Comparison of ENCODE assay signal across 8 cellular contexts in the genomic region with DNA sequence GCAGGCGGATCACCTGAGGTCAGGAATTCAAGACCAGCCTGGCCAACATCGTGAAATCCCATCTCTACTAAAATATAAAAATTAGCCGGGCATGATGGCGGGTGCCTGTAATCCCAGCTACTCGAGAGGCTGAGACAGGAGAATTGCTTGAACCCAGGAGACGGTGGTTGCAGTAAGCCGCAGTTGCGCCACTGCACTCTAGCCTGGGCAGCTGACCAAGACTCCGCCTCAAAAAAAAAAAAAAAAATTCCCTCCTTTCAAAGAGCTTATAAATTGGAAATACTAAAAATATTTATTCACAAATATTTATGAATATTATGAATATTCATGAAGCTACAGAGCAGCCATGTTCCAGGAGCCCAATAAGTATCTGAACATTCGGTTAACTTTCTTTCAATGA. TPM values are rescaled to one million over a fixed set of nuclear protein-coding genes. Genes with fewer than 3 reads are reported as not detected.
DNase-seq lines count a peak whose midpoint lies in the region; ATAC-seq, FAIRE-seq and TF ChIP-seq lines count a peak whose summit lies in the region.
"Not testable (repeated sequence)": the region's sequence is repeated elsewhere in the genome, so short reads cannot be mapped to it uniquely, and the experiment has no call there.

No MANE protein-coding gene starts in this region.

- not testable (repeated sequence) for FAIRE-seq in H1 (lab: Jason Lieb, UNC)

- not testable (repeated sequence) for DNase-seq in CD4-positive, CD25-positive, alpha-beta regulatory T cell; OCI-LY7 (ENCODE audit: low spot score); activated CD8-positive, alpha-beta memory T cell treated with anti-CD3 and anti-CD28 coated beads, Interleukin-2, amount 10 ng/mL, durations not matched to agents 7 days and 5 days; adipocyte (ENCODE audit: low read depth); H1 (ENCODE audit: low read depth in 1 of 2, low spot score in 2 of 2); left lobe of liver (ENCODE audit: low spot score); neural crest cell (ENCODE audit: low read depth, low spot score)

- peaks cover 45% of the 10 kb centered on the region for H3K36me3 Mint-ChIP-seq in CD4-positive, CD25-positive, alpha-beta regulatory T cell
- peaks cover 63% of the 10 kb centered on the region for H3K36me3 Mint-ChIP-seq in activated CD8-positive, alpha-beta memory T cell treated with anti-CD3 and anti-CD28 coated beads, Interleukin-2, amount 10 ng/mL, durations not matched to agents 7 days and 5 days
- H3K36me3 Mint-ChIP-seq in neural crest cell (ENCODE audit: low read depth): peaks cover 12% of the 10 kb centered on the region

- not testable (repeated sequence) for H3K56ac ChIP-seq in H1 (replicated peaks; ENCODE audit: insufficient read length, low read depth, low read length)

- H2BK15ac ChIP-seq in H1 (ENCODE audit: low read length): not testable (repeated sequence)

- not testable (repeated sequence) for H2BK5ac ChIP-seq in H1 (ENCODE audit: low read depth, low read length)

- peak overlapping the region; percentile 43 to 89 (median 68) for H3K4me3 Mint-ChIP-seq in CD4-positive, CD25-positive, alpha-beta regulatory T cell
- peak overlapping the region; percentile 71 for H3K4me3 Mint-ChIP-seq in activated CD8-positive, alpha-beta memory T cell treated with anti-CD3 and anti-CD28 coated beads, Interleukin-2, amount 10 ng/mL, durations not matched to agents 7 days and 5 days
- peak overlapping the region; percentile 38 for H3K4me3 Mint-ChIP-seq in neural crest cell

- H4K8ac ChIP-seq in H1 (ENCODE audit: extremely low read depth, insufficient read depth, low read length): not testable (repeated sequence)

- POLR2A ChIA-PET in OCI-LY7 (lab: Charles Lee) (interaction anchor here (0.6 to 4.7 kb wide), 5 partner anchors 9 to 1787 kb away, joined by 3 to 20 read pairs (median 4); a partner anchor contains a TSS), H1 (lab: Charles Lee; ENCODE audit: partially characterized antibody) (interaction anchor here (1.0 to 11.9 kb wide), 4 partner anchors 6 to 49 kb away, joined by 3 to 162 read pairs (median 7); a partner anchor contains a TSS)

- peak overlapping the region; percentile 7 to 94 (median 93) for H3K27ac Mint-ChIP-seq in CD4-positive, CD25-positive, alpha-beta regulatory T cell
- peak overlapping the region; percentile 86 for H3K27ac Mint-ChIP-seq in activated CD8-positive, alpha-beta memory T cell treated with anti-CD3 and anti-CD28 coated beads, Interleukin-2, amount 10 ng/mL, durations not matched to agents 7 days and 5 days
- H3K27ac Mint-ChIP-seq in neural crest cell (ENCODE audit: unreplicated experiment): not testable (repeated sequence)

- not testable (repeated sequence) for H3K18ac ChIP-seq in H1 (ENCODE audit: extremely low read depth, low read length)

- not testable (repeated sequence) for H3K14ac ChIP-seq in H1 (ENCODE audit: insufficient read length)

- not testable (repeated sequence) for H3K4ac ChIP-seq in H1 (replicated peaks; ENCODE audit: insufficient read length, low read depth, low read length)

- TF ChIP-seq EP300 in H1 (IDR thresholded peaks at IDR 0.05; ENCODE audit: borderline replicate concordance in 1 of 2, low read depth in 2 of 2, low read length in 2 of 2): not testable (repeated sequence)

- H3K79me1 ChIP-seq in H1 (ENCODE audit: low read depth, low read length): not testable (repeated sequence)

- ATAC-seq in CD4-positive, CD25-positive, alpha-beta regulatory T cell (ENCODE audit: low read depth in 2 of 2); activated CD8-positive, alpha-beta memory T cell treated with anti-CD3 and anti-CD28 coated beads, Interleukin-2, amount 10 ng/mL, durations not matched to agents 7 days and 5 days: not testable (repeated sequence)
- peak; percentile 67 for ATAC-seq in left lobe of liver

- 84% methylated on average over 10 of the region's 10 CpGs; no CpG with 5 or more reads in 1 of the 2 experiments for WGBS in H1 (ENCODE audit: extremely low coverage in 1 of 2, insufficient coverage in 1 of 2, insufficient read length in 1 of 2, insufficient replicate concordance in 2 of 2, low coverage in 1 of 2, low lambda C conversion rate in 2 of 2, missing lambda C conversion rate in 1 of 2), 2 experiments

- H3K27ac ChIP-seq in CD4-positive, CD25-positive, alpha-beta regulatory T cell (ENCODE audit: insufficient read depth, low read length, poor library complexity, severe bottlenecking): peak overlapping the region; percentile 100
- H3K27ac ChIP-seq in OCI-LY7 (ENCODE audit: low read depth, low read length, poor library complexity, severe bottlenecking); H1 (ENCODE audit: low read depth, low read length): not testable (repeated sequence)
- H3K27ac ChIP-seq in subcutaneous abdominal adipose tissue (ENCODE audit: low read depth, low read length): peak overlapping the region; percentile 80

- peak overlapping the region; percentile 100 for H3K4me3 ChIP-seq in CD4-positive, CD25-positive, alpha-beta regulatory T cell (ENCODE audit: low read depth, low read length)
- H3K4me3 ChIP-seq in OCI-LY7 (ENCODE audit: low read depth, low read length, poor library complexity, severe bottlenecking); H1 (ENCODE audit: extremely low read depth in 1 of 4, insufficient read depth in 2 of 4, low read depth in 3 of 4, low read length in 4 of 4): not testable (repeated sequence)
- peak overlapping the region; percentile 36 for H3K4me3 ChIP-seq in adipocyte (ENCODE audit: low read length)
- peak overlapping the region in 1 of 5 donors; percentile 9 for H3K4me3 ChIP-seq in subcutaneous abdominal adipose tissue (ENCODE audit: low read depth in 1 of 5, low read length in 5 of 5)

- intact Hi-C loops in OCI-LY7 (cut with micrococcal nuclease; ENCODE audit: unreplicated experiment): not testable (repeated sequence)

- not testable (repeated sequence) for H2BK120ac ChIP-seq in H1 (replicated peaks; ENCODE audit: low read depth, low read length)

- not testable (repeated sequence) for H2BK20ac ChIP-seq in H1 (ENCODE audit: low read length)

- not testable (repeated sequence) for TF ChIP-seq POLR2A in H1 (IDR thresholded peaks at IDR 0.05; ENCODE audit: control extremely low read depth in 1 of 2, low read depth in 2 of 2, low read length in 2 of 2)

- not testable (repeated sequence) for TF ChIP-seq RAD21 in H1 (IDR thresholded peaks at IDR 0.05 in 1 of 2, conservative IDR thresholded peaks at IDR 0.05 in 1 of 2; ENCODE audit: low read depth in 2 of 2, low read length in 2 of 2)

- not testable (repeated sequence) for H3K9me3 Mint-ChIP-seq in CD4-positive, CD25-positive, alpha-beta regulatory T cell; activated CD8-positive, alpha-beta memory T cell treated with anti-CD3 and anti-CD28 coated beads, Interleukin-2, amount 10 ng/mL, durations not matched to agents 7 days and 5 days (ENCODE audit: low read depth); neural crest cell

- not testable (repeated sequence) for H2BK12ac ChIP-seq in H1 (ENCODE audit: low read depth, low read length)

- H4K5ac ChIP-seq in H1 (ENCODE audit: insufficient read length, low read depth, low read length): not testable (repeated sequence)

- H3K4me1 ChIP-seq in CD4-positive, CD25-positive, alpha-beta regulatory T cell (ENCODE audit: control insufficient read depth, insufficient read depth, low read length, poor library complexity, severe bottlenecking): peaks cover 97% of the 10 kb centered on the region
- peaks cover 53% of the 10 kb centered on the region for H3K4me1 ChIP-seq in OCI-LY7 (ENCODE audit: insufficient read depth, low read length, poor library complexity, severe bottlenecking)
- peaks cover 86% of the 10 kb centered on the region for H3K4me1 ChIP-seq in adipocyte (ENCODE audit: control insufficient read depth, insufficient read depth, low read length)
- H3K4me1 ChIP-seq in H1 (replicated peaks in 1 of 4; ENCODE audit: control insufficient read depth in 3 of 4, insufficient read depth in 4 of 4, low read length in 3 of 4): peaks cover 0 to 13% (median 6%) of the 10 kb centered on the region in 4 experiments; a peak in 5 of 7 replicates
- H3K4me1 ChIP-seq in subcutaneous abdominal adipose tissue (ENCODE audit: control insufficient read depth in 5 of 5, insufficient read depth in 5 of 5, low read length in 5 of 5): peaks cover 14 to 84% (median 82%) of the 10 kb centered on the region in 5 donors

- H3K79me2 ChIP-seq in OCI-LY7 (ENCODE audit: insufficient read depth, low read depth, low read length) (peaks cover 100% of the 10 kb centered on the region), H1 (ENCODE audit: control insufficient read depth in 1 of 2, insufficient read depth in 2 of 2, low read length in 2 of 2) (peaks cover 84 to 100% of the 10 kb centered on the region in 2 experiments)

- H3K23ac ChIP-seq in H1 (ENCODE audit: insufficient read length): not testable (repeated sequence)

- not testable (repeated sequence) for H3K27me3 ChIP-seq in CD4-positive, CD25-positive, alpha-beta regulatory T cell (ENCODE audit: control insufficient read depth, insufficient read depth, low read length); adipocyte (replicated peaks; ENCODE audit: control insufficient read depth, insufficient read depth, low read length); H1 (replicated peaks in 1 of 4; ENCODE audit: control insufficient read depth in 3 of 4, extremely low read depth in 1 of 4, insufficient read depth in 3 of 4, low read length in 3 of 4); subcutaneous abdominal adipose tissue (ENCODE audit: control insufficient read depth in 5 of 5, insufficient read depth in 4 of 5, low read length in 5 of 5)

- not testable (repeated sequence) for H4K91ac ChIP-seq in H1 (replicated peaks; ENCODE audit: insufficient read length, low read length)

- H3K4me1 Mint-ChIP-seq in CD4-positive, CD25-positive, alpha-beta regulatory T cell: peaks cover 48 to 91% (median 79%) of the 10 kb centered on the region in 4 donors
- peaks cover 83% of the 10 kb centered on the region for H3K4me1 Mint-ChIP-seq in activated CD8-positive, alpha-beta memory T cell treated with anti-CD3 and anti-CD28 coated beads, Interleukin-2, amount 10 ng/mL, durations not matched to agents 7 days and 5 days
- H3K4me1 Mint-ChIP-seq in neural crest cell: peaks cover 59% of the 10 kb centered on the region

- not testable (repeated sequence) for TF ChIP-seq CTCF in OCI-LY7 (conservative IDR thresholded peaks at IDR 0.05; ENCODE audit: low read length); H1 (IDR thresholded peaks at IDR 0.05; ENCODE audit: control extremely low read depth in 1 of 3, insufficient read depth in 1 of 3, low read depth in 1 of 3, low read length in 3 of 3); neural crest cell (conservative IDR thresholded peaks at IDR 0.05)

- not testable (repeated sequence) for H3K9ac ChIP-seq in adipocyte (ENCODE audit: low read length); H1 (replicated peaks in 1 of 4; ENCODE audit: extremely low read depth in 1 of 4, low read depth in 3 of 4, low read length in 3 of 4); subcutaneous abdominal adipose tissue (ENCODE audit: low read length in 5 of 5)

- not testable (repeated sequence) for BruUV-seq in OCI-LY7 (replicated peaks; lab: Mats Ljungman, UMichigan)

- H3K9me2 ChIP-seq in OCI-LY7 (ENCODE audit: insufficient read depth, low read length): not testable (repeated sequence)

- peaks cover 35% of the 10 kb centered on the region for H3K36me3 ChIP-seq in CD4-positive, CD25-positive, alpha-beta regulatory T cell (ENCODE audit: control insufficient read depth, insufficient read depth, low read length)
- H3K36me3 ChIP-seq in OCI-LY7 (ENCODE audit: insufficient read depth, low read length): peaks cover 99% of the 10 kb centered on the region
- H3K36me3 ChIP-seq in adipocyte (ENCODE audit: control insufficient read depth, insufficient read depth, low read length, severe bottlenecking); subcutaneous abdominal adipose tissue (ENCODE audit: control insufficient read depth in 5 of 5, insufficient read depth in 5 of 5, low read length in 5 of 5): not testable (repeated sequence)
- H3K36me3 ChIP-seq in H1 (ENCODE audit: control insufficient read depth in 2 of 4, insufficient read depth in 4 of 4, low read length in 3 of 4): peaks cover 0 to 27% (median 0%) of the 10 kb centered on the region in 4 experiments; a peak in 3 of 8 replicates

- H4K20me1 ChIP-seq in OCI-LY7 (ENCODE audit: insufficient read depth, low read length) (peaks cover 80% of the 10 kb centered on the region), H1 (replicated peaks in 1 of 2; ENCODE audit: control insufficient read depth in 1 of 2, insufficient read depth in 2 of 2, low read length in 2 of 2) (peaks cover 31 to 48% of the 10 kb centered on the region in 2 experiments)

- H2AK5ac ChIP-seq in H1 (ENCODE audit: low read depth, low read length): not testable (repeated sequence)

- 0 out of 2 replicates have a peak overlapping the region, but pooled peaks have one; percentile 23 for H3K4me2 ChIP-seq in OCI-LY7 (ENCODE audit: low read length)
- H3K4me2 ChIP-seq in H1 (ENCODE audit: insufficient read depth in 1 of 2, low read depth in 2 of 2, low read length in 2 of 2): not testable (repeated sequence)

- not testable (repeated sequence) for H3K9me3 ChIP-seq in CD4-positive, CD25-positive, alpha-beta regulatory T cell (ENCODE audit: control insufficient read depth in 2 of 2, low read length in 2 of 2); OCI-LY7 (ENCODE audit: low read length); adipocyte (ENCODE audit: control insufficient read depth, low read length); H1 (ENCODE audit: insufficient read depth in 2 of 2, low read depth in 1 of 2, low read length in 1 of 2); subcutaneous abdominal adipose tissue (ENCODE audit: control insufficient read depth in 5 of 5, low read length in 5 of 5)

- CTCF ChIA-PET in OCI-LY7 (lab: Charles Lee; ENCODE audit: unreplicated experiment); H1 (lab: Charles Lee; ENCODE audit: partially characterized antibody): not testable (repeated sequence)
- CTCF ChIA-PET in activated CD8-positive, alpha-beta memory T cell treated with anti-CD3 and anti-CD28 coated beads, Interleukin-2, amount 10 ng/mL, durations not matched to agents 7 days and 5 days (lab: Charles Lee): interaction anchor here (1.2 to 1.4 kb wide), 2 partner anchors 9 kb away, joined by 3 to 4 read pairs; no protein-coding TSS in a partner anchor

- H2AFZ ChIP-seq in OCI-LY7 (ENCODE audit: low read length); H1 (ENCODE audit: low read length): not testable (repeated sequence)

- not testable (repeated sequence) for H3K27me3 Mint-ChIP-seq in CD4-positive, CD25-positive, alpha-beta regulatory T cell; activated CD8-positive, alpha-beta memory T cell treated with anti-CD3 and anti-CD28 coated beads, Interleukin-2, amount 10 ng/mL, durations not matched to agents 7 days and 5 days; neural crest cell (ENCODE audit: low read depth)

- not testable (repeated sequence) for H3K23me2 ChIP-seq in H1 (ENCODE audit: low read depth, low read length)

RNA-seq across cellular contexts. Expression of a gene that starts 8.3 kb away (rescaled TPM):
- total RNA-seq in CD4-positive, CD25-positive, alpha-beta regulatory T cell: 587 TPM
- 100 to 1,000 TPM; 452 to 502 (median 479) TPM for polyA plus RNA-seq in CD4-positive, CD25-positive, alpha-beta regulatory T cell
- 363 and 374 TPM in 2 replicates for total RNA-seq in OCI-LY7 (2014; rRNA removed; shearing (Covaris generic))
- 347 and 355 TPM in 2 replicates for total RNA-seq in OCI-LY7 (2022)
- total RNA-seq in activated CD8-positive, alpha-beta memory T cell treated with anti-CD3 and anti-CD28 coated beads, Interleukin-2, amount 10 ng/mL, durations not matched to agents 7 days and 5 days: 100 to 1,000 TPM; 357 to 421 TPM
- 377 and 396 TPM in 2 replicates for total RNA-seq in H1 (2021; fragmentation: NEBNext Ultra II Directional; extraction: Animal tissue kit (Norgen Biotek cat#: 25700))
- polyA plus RNA-seq in H1 (2011; rRNA removed): 411 and 544 TPM in 2 replicates
- polyA plus RNA-seq in H1 (2011; cell fraction: cytosol; rRNA removed): 375 TPM
- polyA plus RNA-seq in H1 (2011; cell fraction: nucleus; rRNA removed): 271 TPM
- 300 to 381 TPM (median 334 TPM) in 4 replicates for polyA plus RNA-seq in H1 (2012, experiment 1 of 2)
- 81.7 TPM for polyA plus RNA-seq in H1 (2012, experiment 2 of 2)
- polyA plus RNA-seq in H1 (2013, experiment 1 of 2): 498 TPM
- polyA plus RNA-seq in H1 (2013, experiment 2 of 2): 510 TPM
- polyA minus RNA-seq in H1 (2011; rRNA and poly(A)+ RNA removed): 311 and 443 TPM in 2 replicates
- polyA minus RNA-seq in H1 (2011; cell fraction: cytosol; rRNA and poly(A)+ RNA removed): 320 TPM
- 263 TPM for polyA minus RNA-seq in H1 (2011; cell fraction: nucleus; rRNA and poly(A)+ RNA removed)
- 137 TPM for total RNA-seq in left lobe of liver
- 312 and 330 TPM in 2 replicates for total RNA-seq in neural crest cell

RNA-seq across cellular contexts. Expression of a gene that starts 49.7 kb away (rescaled TPM):
- total RNA-seq in CD4-positive, CD25-positive, alpha-beta regulatory T cell: 17.6 TPM
- polyA plus RNA-seq in CD4-positive, CD25-positive, alpha-beta regulatory T cell: 10 to 100 TPM; 27.6 to 42.3 (median 30.3) TPM
- 37.6 and 41.1 TPM in 2 replicates for total RNA-seq in OCI-LY7 (2014; rRNA removed; shearing (Covaris generic))
- total RNA-seq in OCI-LY7 (2022) (32.8 and 34.6 TPM in 2 replicates), left lobe of liver (32.4 TPM), neural crest cell (42.8 and 43.2 TPM in 2 replicates)
- 10 to 100 TPM; 31.9 to 42.3 TPM for total RNA-seq in activated CD8-positive, alpha-beta memory T cell treated with anti-CD3 and anti-CD28 coated beads, Interleukin-2, amount 10 ng/mL, durations not matched to agents 7 days and 5 days
- total RNA-seq in H1 (2021; fragmentation: NEBNext Ultra II Directional; extraction: Animal tissue kit (Norgen Biotek cat#: 25700)): 47.5 and 48.3 TPM in 2 replicates
- 14.9 and 23.7 TPM in 2 replicates for polyA plus RNA-seq in H1 (2011; rRNA removed)
- 32.8 TPM for polyA plus RNA-seq in H1 (2011; cell fraction: cytosol; rRNA removed)
- 16.3 TPM for polyA plus RNA-seq in H1 (2011; cell fraction: nucleus; rRNA removed)
- polyA plus RNA-seq in H1 (2012, experiment 1 of 2): 36.8 to 52.3 TPM (median 46.8 TPM) in 4 replicates
- 32.4 TPM for polyA plus RNA-seq in H1 (2012, experiment 2 of 2)
- polyA plus RNA-seq in H1 (2013, experiment 1 of 2): 52.4 TPM
- polyA plus RNA-seq in H1 (2013, experiment 2 of 2): 62.9 TPM
- polyA minus RNA-seq in H1 (2011; rRNA and poly(A)+ RNA removed): 17.9 and 20.3 TPM in 2 replicates
- 17.7 TPM for polyA minus RNA-seq in H1 (2011; cell fraction: cytosol; rRNA and poly(A)+ RNA removed)
- 13.7 TPM for polyA minus RNA-seq in H1 (2011; cell fraction: nucleus; rRNA and poly(A)+ RNA removed)

RNA-seq across cellular contexts. Expression of a gene that starts 58.3 kb away (rescaled TPM):
- 21.2 TPM for total RNA-seq in CD4-positive, CD25-positive, alpha-beta regulatory T cell
- polyA plus RNA-seq in CD4-positive, CD25-positive, alpha-beta regulatory T cell: 10 to 100 TPM; 10.7 to 17.4 (median 15.2) TPM
- 15.8 and 30.0 TPM in 2 replicates for total RNA-seq in OCI-LY7 (2014; rRNA removed; shearing (Covaris generic))
- total RNA-seq in OCI-LY7 (2022) (18.9 and 22.8 TPM in 2 replicates), left lobe of liver (10.6 TPM), neural crest cell (18.4 and 19.5 TPM in 2 replicates)
- 10 to 100 TPM; 12.1 to 16.5 TPM for total RNA-seq in activated CD8-positive, alpha-beta memory T cell treated with anti-CD3 and anti-CD28 coated beads, Interleukin-2, amount 10 ng/mL, durations not matched to agents 7 days and 5 days
- total RNA-seq in H1 (2021; fragmentation: NEBNext Ultra II Directional; extraction: Animal tissue kit (Norgen Biotek cat#: 25700)): 25.9 and 27.8 TPM in 2 replicates
- polyA plus RNA-seq in H1 (2011; rRNA removed): 21.2 and 22.9 TPM in 2 replicates
- 15.7 TPM for polyA plus RNA-seq in H1 (2011; cell fraction: cytosol; rRNA removed)
- 25.6 TPM for polyA plus RNA-seq in H1 (2011; cell fraction: nucleus; rRNA removed)
- polyA plus RNA-seq in H1 (2012, experiment 1 of 2): 21.0 to 27.1 TPM (median 22.2 TPM) in 4 replicates
- polyA plus RNA-seq in H1 (2012, experiment 2 of 2): 3.1 TPM
- polyA plus RNA-seq in H1 (2013, experiment 1 of 2): 29.0 TPM
- 26.3 TPM for polyA plus RNA-seq in H1 (2013, experiment 2 of 2)
- polyA minus RNA-seq in H1 (2011; rRNA and poly(A)+ RNA removed): 24.3 and 32.5 TPM in 2 replicates
- 18.8 TPM for polyA minus RNA-seq in H1 (2011; cell fraction: cytosol; rRNA and poly(A)+ RNA removed)
- 83.0 TPM for polyA minus RNA-seq in H1 (2011; cell fraction: nucleus; rRNA and poly(A)+ RNA removed)
